Comparison of ENCODE assay signal across 20 cellular contexts in the genomic region with DNA sequence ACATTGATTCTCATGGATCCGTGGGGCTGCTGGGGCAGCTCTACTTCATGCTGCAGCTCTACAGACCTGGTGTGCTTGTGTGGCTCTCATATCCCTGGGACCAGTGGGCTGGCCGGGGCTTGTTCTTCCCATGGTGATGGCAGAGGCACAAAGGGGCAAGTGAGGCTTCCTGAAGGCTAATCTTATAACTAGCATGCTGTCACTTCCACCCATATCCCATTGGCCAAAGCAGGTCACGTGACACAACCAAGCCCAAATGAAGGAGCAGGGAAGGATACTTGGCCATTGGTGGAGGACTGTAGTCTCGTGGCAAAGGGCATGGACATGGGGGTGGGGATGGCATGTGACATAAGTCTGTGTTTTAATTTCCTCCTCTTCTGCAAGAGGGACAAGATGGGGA. TPM values are rescaled to one million over a fixed set of nuclear protein-coding genes. Genes with fewer than 3 reads are reported as not detected.
"Had no signal": no experiment of that assay in that cellular context is flagged by ENCODE, and none has a peak within 500 bp of the region (broad histone marks: within the 10 kb centered on the region; RNA-seq: fewer than 3 reads in every experiment).

No MANE protein-coding gene starts in this region.

- H3K36me3 ChIP-seq: uterus had no signal

- H3K4me3 ChIP-seq: gastroesophageal sphincter, heart right ventricle, lung, tibial artery, uterus had no signal

- H3K4me3 Mint-ChIP-seq: activated B cell treated with CpG ODN at 0.5 μM for 24 hours; activated CD8-positive, alpha-beta T cell treated with anti-CD3 and anti-CD28 coated beads for 36 hours; activated T-cell treated with anti-CD3 and anti-CD28 coated beads, Interleukin-2, amount 50 U/mL, for 72 hours; brain; central memory CD8-positive, alpha-beta T cell; naive B cell; T-helper 17 cell had no signal

- H3K9ac ChIP-seq: parathyroid adenoma had no signal

- H3K79me2 ChIP-seq: parathyroid adenoma had no signal

- H3K4me1 ChIP-seq: parathyroid adenoma, uterus had no signal

- DNase-seq: activated B cell treated with CpG ODN at 0.5 μM for 24 hours; activated CD4-positive, alpha-beta T cell treated with anti-CD3 and anti-CD28 coated beads for 48 hours; activated CD8-positive, alpha-beta memory T cell treated with anti-CD3 and anti-CD28 coated beads, Interleukin-2, amount 50 U/mL, for 4 hours; activated CD8-positive, alpha-beta T cell treated with anti-CD3 and anti-CD28 coated beads for 36 hours; activated gamma-delta T cell; activated T-cell treated with anti-CD3 and anti-CD28 coated beads, Interleukin-2, amount 50 U/mL, for 72 hours; dermis blood vessel endothelial cell; heart right ventricle; naive B cell; stimulated activated CD4-positive, alpha-beta T cell treated with anti-CD3 and anti-CD28 coated beads, Interleukin-1b, Interleukin-23, amount 100 ng/mL, for 48 hours; T-helper 17 cell; tibial artery; uterus had no signal

- H3K27ac ChIP-seq: gastroesophageal sphincter, parathyroid adenoma, tibial artery, uterus had no signal

- H3K27me3 Mint-ChIP-seq: activated B cell treated with CpG ODN at 0.5 μM for 24 hours; activated CD8-positive, alpha-beta T cell treated with anti-CD3 and anti-CD28 coated beads for 36 hours; brain; central memory CD8-positive, alpha-beta T cell; naive B cell; T-helper 17 cell had no signal

- H3K9me3 Mint-ChIP-seq: activated B cell treated with CpG ODN at 0.5 μM for 24 hours; activated CD8-positive, alpha-beta T cell treated with anti-CD3 and anti-CD28 coated beads for 36 hours; activated naive CD4-positive, alpha-beta T cell treated with anti-CD3 and anti-CD28 coated beads, Interleukin-2, amount 50 U/mL, for 72 hours; activated T-cell treated with anti-CD3 and anti-CD28 coated beads, Interleukin-2, amount 50 U/mL, for 72 hours; brain; central memory CD8-positive, alpha-beta T cell had no signal

- H3K9me3 ChIP-seq: gastroesophageal sphincter, heart right ventricle, tibial artery, uterus had no signal

- H3K27ac Mint-ChIP-seq: activated B cell treated with CpG ODN at 0.5 μM for 24 hours; activated CD8-positive, alpha-beta T cell treated with anti-CD3 and anti-CD28 coated beads for 36 hours; activated T-cell treated with anti-CD3 and anti-CD28 coated beads, Interleukin-2, amount 50 U/mL, for 72 hours; brain; T-helper 17 cell had no signal

- H3K27me3 ChIP-seq: gastroesophageal sphincter, heart right ventricle, tibial artery, uterus had no signal

- H2AFZ ChIP-seq: parathyroid adenoma had no signal

- H3K36me3 Mint-ChIP-seq: activated naive CD4-positive, alpha-beta T cell treated with anti-CD3 and anti-CD28 coated beads, Interleukin-2, amount 50 U/mL, for 72 hours had no signal

RNA-seq across cellular contexts. Expression of gene SDS, which starts 35.4 kb away (rescaled TPM):
- total RNA-seq: activated B cell treated with CpG ODN at 0.5 μM for 24 hours; activated CD8-positive, alpha-beta T cell treated with anti-CD3 and anti-CD28 coated beads for 36 hours; activated naive CD4-positive, alpha-beta T cell treated with anti-CD3 and anti-CD28 coated beads, Interleukin-2, amount 50 U/mL, for 72 hours; activated T-cell treated with anti-CD3 and anti-CD28 coated beads, Interleukin-2, amount 50 U/mL, for 72 hours; dermis blood vessel endothelial cell; epithelial cell of proximal tubule; T-helper 17 cell; uterus had no signal

RNA-seq across cellular contexts. Expression of gene SDSL, which starts 53.8 kb away (rescaled TPM):
- total RNA-seq: activated CD8-positive, alpha-beta T cell treated with anti-CD3 and anti-CD28 coated beads for 36 hours had no signal
